1 cellular context compared by ENCODE assay signal in genomic region chr17:81879121-81879520, GRCh38.
TF ChIP-seq lines count a peak whose summit lies in the region.

No MANE protein-coding gene starts in this region.

TF ChIP-seq in HepG2, 621 proteins besides CTCF, POLR2A, EP300 and RAD21:
- TF ChIP-seq ZNF546 (CRISPR knock-in tag; conservative IDR thresholded peaks at IDR 0.05) (no peak), RBM22 (optimal IDR thresholded peaks at IDR 0.05; ENCODE audit: low read length) (peak; percentile 68), ZFY (CRISPR knock-in tag; IDR thresholded peaks at IDR 0.05) (no peak), ZNF441 (CRISPR knock-in tag; IDR thresholded peaks at IDR 0.05; ENCODE audit: borderline replicate concordance) (no peak)
